9 cellular contexts compared by ENCODE assay signal in genomic region chr2:216636570-216637450, GRCh38. TPM values are rescaled to one million over a fixed set of nuclear protein-coding genes. Genes with fewer than 3 reads are reported as not detected.
A peak's percentile ranks its signal among the peaks of the same experiment; 100 is the strongest.
DNase-seq lines count a peak whose midpoint lies in the region; ATAC-seq, FAIRE-seq and TF ChIP-seq lines count a peak whose summit lies in the region.
"Had no signal": no experiment of that assay in that cellular context is flagged by ENCODE, and none has a peak within 500 bp of the region (broad histone marks: within the 10 kb centered on the region; RNA-seq: fewer than 3 reads in every experiment).

No MANE protein-coding gene starts in this region.

- H3K9me3 ChIP-seq in A549 (no peaks in the 10 kb centered on the region), HepG2 (ENCODE audit: low read length) (no peaks in the 10 kb centered on the region)

- H4K20me1 ChIP-seq in HepG2 (ENCODE audit: insufficient read depth, low read length), result no peaks in the 10 kb centered on the region

- TF ChIP-seq POLR2A in A549 (IDR thresholded peaks at IDR 0.05; ENCODE audit: low read length) (no peak), HepG2 (IDR thresholded peaks at IDR 0.05; ENCODE audit: insufficient read depth in 1 of 2, low read depth in 2 of 2, low read length in 2 of 2) (no peak)

- H3K36me3 ChIP-seq in HepG2 (replicated peaks in 1 of 2; ENCODE audit: control insufficient read depth in 1 of 2, insufficient read depth in 2 of 2, low read length in 2 of 2), result no peaks in the 10 kb centered on the region

- H3K4me1 ChIP-seq in A549, result peaks cover 44% of the 10 kb centered on the region
- H3K4me1 ChIP-seq in HepG2 (ENCODE audit: insufficient read depth, low read length), result peaks cover 45% of the 10 kb centered on the region

- no peaks in the 10 kb centered on the region for H3K79me2 ChIP-seq in HepG2 (ENCODE audit: insufficient read depth, low read length)

- TF ChIP-seq EP300 in A549 (IDR thresholded peaks at IDR 0.05) (no peak), HepG2 (IDR thresholded peaks at IDR 0.05; ENCODE audit: low read depth in 2 of 2, low read length in 2 of 2) (no peak), HepG2 (CRISPR knock-in tag; IDR thresholded peaks at IDR 0.05; ENCODE audit: borderline replicate concordance) (no peak)

- peaks cover 51% of the 10 kb centered on the region for H3K27me3 Mint-ChIP-seq in activated CD8-positive, alpha-beta memory T cell treated with anti-CD3 and anti-CD28 coated beads, Interleukin-2, amount 10 ng/mL, durations not matched to agents 7 days and 5 days

- peak overlapping the region; percentile 70 to 80 for H3K27ac ChIP-seq in A549
- H3K27ac ChIP-seq in HepG2 (ENCODE audit: extremely low read length, insufficient read depth, low read length), result no peak overlapping the region

- in situ Hi-C loops in astrocyte of the spinal cord (cut with HindIII; ENCODE audit: low sequenced_read_pairs), result no loop called here
- in situ Hi-C loops in HepG2 (cut with HindIII; ENCODE audit: extremely low pct_ligation_motif_present, low pct_unique_long_range_greater_than_20kb), result no loop called here

- H3K4me3 ChIP-seq in A549 (no peak overlapping the region), astrocyte of the spinal cord (ENCODE audit: low read depth, low read length) (peak overlapping the region; percentile 69), HepG2 (replicated peaks in 1 of 3; ENCODE audit: insufficient read depth in 1 of 3, low read depth in 2 of 3, low read length in 3 of 3) (peak overlapping the region in 2 of 3 experiments; percentile 13 to 57; a peak in 2 of 6 replicates)

- no TSS peak for BruUV-seq in HepG2 (replicated peaks; lab: Mats Ljungman, UMichigan)

- DNase-seq in A549 (ENCODE audit: low read depth in 1 of 2, low spot score in 1 of 2) (peak; percentile 67 to 84), HuH-7.5 (ENCODE audit: low spot score) (peak; percentile 60), astrocyte of the spinal cord (ENCODE audit: low read depth, low spot score) (peak; percentile 62), HepG2 (ENCODE audit: low spot score) (peak; percentile 78), NCI-H2171 (lab: John Stamatoyannopoulos, UW) (no peak)
- DNase-seq in stimulated activated CD4-positive, alpha-beta T cell treated with anti-CD3 and anti-CD28 coated beads, Interleukin-1b, Interleukin-23, amount 100 ng/mL, for 48 hours, result no peak
- DNase-seq in activated CD8-positive, alpha-beta memory T cell treated with anti-CD3 and anti-CD28 coated beads, Interleukin-2, amount 10 ng/mL, durations not matched to agents 7 days and 5 days, result no peak
- no peak for DNase-seq in stimulated activated CD4-positive, alpha-beta T cell treated with anti-CD3 and anti-CD28 coated beads, Interleukin-2, amount 100 ng/mL, for 48 hours

- WGBS in A549 (ENCODE audit: missing lambda C conversion rate), result 19% methylated on average over 24 of the region's 29 CpGs
- 4% methylated on average over 29 of the region's 29 CpGs for WGBS in HepG2 (ENCODE audit: low lambda C conversion rate)

- POLR2A ChIA-PET in A549 (lab: Yijun Ruan, JAX) (no interaction called here), HepG2 (lab: Yijun Ruan, JAX) (no interaction called here)

- no peak for TF ChIP-seq RAD21 in A549 (conservative IDR thresholded peaks at IDR 0.05 in 1 of 2, IDR thresholded peaks at IDR 0.05 in 1 of 2)
- no peak for TF ChIP-seq RAD21 in HepG2 (CRISPR knock-in tag; IDR thresholded peaks at IDR 0.05)

- no peak overlapping the region for H2AFZ ChIP-seq in HepG2 (ENCODE audit: low read length)

- ATAC-seq in A549 (peak; percentile 76 to 83), HepG2 (peak; percentile 90)
- ATAC-seq in activated CD8-positive, alpha-beta memory T cell treated with anti-CD3 and anti-CD28 coated beads, Interleukin-2, amount 10 ng/mL, durations not matched to agents 7 days and 5 days, result no peak

- H3K4me3 Mint-ChIP-seq in activated CD8-positive, alpha-beta memory T cell treated with anti-CD3 and anti-CD28 coated beads, Interleukin-2, amount 10 ng/mL, durations not matched to agents 7 days and 5 days, result no peak overlapping the region

- H3K27me3 ChIP-seq in HepG2 (ENCODE audit: control insufficient read depth in 1 of 2, insufficient read depth in 2 of 2, low read length in 2 of 2), result peaks cover 8 to 51% of the 10 kb centered on the region in 2 experiments; a peak in 4 of 5 replicates

- no peak overlapping the region for H3K9ac ChIP-seq in HepG2 (ENCODE audit: insufficient read depth, low read depth, low read length)

- intact Hi-C loops in HepG2 (cut with micrococcal nuclease; ENCODE audit: unreplicated experiment), result loop anchor here (1.0 to 2.0 kb wide), 2 partner anchors 16 to 84 kb away; no protein-coding TSS in a partner anchor

- H3K9me3 Mint-ChIP-seq in activated CD8-positive, alpha-beta memory T cell treated with anti-CD3 and anti-CD28 coated beads, Interleukin-2, amount 10 ng/mL, durations not matched to agents 7 days and 5 days (ENCODE audit: low read depth), result no peaks in the 10 kb centered on the region

- H3K27ac Mint-ChIP-seq in activated CD8-positive, alpha-beta memory T cell treated with anti-CD3 and anti-CD28 coated beads, Interleukin-2, amount 10 ng/mL, durations not matched to agents 7 days and 5 days, result no peak overlapping the region

- TF ChIP-seq CTCF in A549 (IDR thresholded peaks at IDR 0.05), result no peak
- TF ChIP-seq CTCF in astrocyte of the spinal cord (IDR thresholded peaks at IDR 0.05; ENCODE audit: low read depth, low read length), result no peak
- no peak for TF ChIP-seq CTCF in HepG2 (CRISPR knock-in tag; IDR thresholded peaks at IDR 0.05)

- CTCF ChIA-PET in A549 (lab: Yijun Ruan, JAX) (interaction anchor here (0.9 to 1.4 kb wide), 2 partner anchors 30 to 120 kb away, joined by 3 to 5 read pairs; no protein-coding TSS in a partner anchor), HepG2 (lab: Yijun Ruan, JAX; ENCODE audit: low intra/inter-chr PET ratio, low total read pairs) (no interaction called here)
- CTCF ChIA-PET in activated CD8-positive, alpha-beta memory T cell treated with anti-CD3 and anti-CD28 coated beads, Interleukin-2, amount 10 ng/mL, durations not matched to agents 7 days and 5 days (lab: Charles Lee), result no interaction called here

- H3K36me3 Mint-ChIP-seq in activated CD8-positive, alpha-beta memory T cell treated with anti-CD3 and anti-CD28 coated beads, Interleukin-2, amount 10 ng/mL, durations not matched to agents 7 days and 5 days, result peaks cover 2% of the 10 kb centered on the region

- H3K4me2 ChIP-seq in A549, result peak overlapping the region; percentile 73
- peak overlapping the region; percentile 81 for H3K4me2 ChIP-seq in HepG2 (ENCODE audit: low read depth, low read length)

- peak; percentile 54 for FAIRE-seq in A549 (lab: Jason Lieb, UNC)
- FAIRE-seq in HepG2 (lab: Jason Lieb, UNC), result peak; percentile 46

- peaks cover 14% of the 10 kb centered on the region for H3K4me1 Mint-ChIP-seq in activated CD8-positive, alpha-beta memory T cell treated with anti-CD3 and anti-CD28 coated beads, Interleukin-2, amount 10 ng/mL, durations not matched to agents 7 days and 5 days

RNA-seq across cellular contexts. Expression of gene IGFBP2, which starts 3.6 kb away (rescaled TPM):
- 34.9 and 36.1 TPM in 2 replicates for polyA plus RNA-seq in A549 (2011; rRNA removed)
- polyA plus RNA-seq in A549 (2012; cell fraction: cytosol; rRNA removed), result 69.5 and 87.5 TPM in 2 replicates
- polyA plus RNA-seq in A549 (2012; cell fraction: nucleus; rRNA removed), result 93.1 and 114 TPM in 2 replicates
- polyA plus RNA-seq in A549 (2017; fragmentation: RNase III; extraction: RNeasy Plus Mini Kit Qiagen cat#74134 plus additional on column Dnase treatment), result 21.1 to 27.0 TPM (median 26.1 TPM) in 3 replicates
- polyA minus RNA-seq in A549 (2011; rRNA and poly(A)+ RNA removed), result 37.5 and 38.6 TPM in 2 replicates
- total RNA-seq in HepG2 (2016; rRNA removed; fragmentation: Illumina TruSeq; extraction: Trizol), result 0.45 and 2.0 TPM in 2 replicates
- total RNA-seq in HepG2 (2016; cell fraction: cytosol; rRNA removed; fragmentation: Illumina TruSeq; extraction: Trizol; ENCODE audit: low read depth), result 0.79 and 0.81 TPM in 2 replicates
- 0.83 and 1.8 TPM in 2 replicates for total RNA-seq in HepG2 (2016; cell fraction: insoluble cytoplasmic fraction; rRNA removed; fragmentation: Illumina TruSeq; extraction: Trizol)
- 0.68 and 1.4 TPM in 2 replicates for total RNA-seq in HepG2 (2016; cell fraction: membrane; rRNA removed; fragmentation: Illumina TruSeq; extraction: Trizol)
- total RNA-seq in HepG2 (2016; cell fraction: nucleus; rRNA removed; fragmentation: Illumina TruSeq; extraction: Trizol), result 1.2 and 2.0 TPM in 2 replicates
- polyA plus RNA-seq in HepG2 (2011; rRNA removed), result 5.8 and 11.4 TPM in 2 replicates
- polyA plus RNA-seq in HepG2 (2011; cell fraction: cytosol; rRNA removed), result 8.5 and 9.3 TPM in 2 replicates
- polyA plus RNA-seq in HepG2 (2011; cell fraction: nucleus; rRNA removed), result 3.3 and 6.4 TPM in 2 replicates
- polyA plus RNA-seq in HepG2 (2012), result 18.9 and 24.8 TPM in 2 replicates
- 0.59 and 1.1 TPM in 2 replicates for polyA plus RNA-seq in HepG2 (2016; cell fraction: cytosol; fragmentation: Illumina TruSeq; extraction: Trizol; ENCODE audit: low read depth)
- 0.91 and 1.3 TPM in 2 replicates for polyA plus RNA-seq in HepG2 (2016; cell fraction: insoluble cytoplasmic fraction; fragmentation: Illumina TruSeq; extraction: Trizol; ENCODE audit: low read depth)
- 1.1 and 1.2 TPM in 2 replicates for polyA plus RNA-seq in HepG2 (2016; cell fraction: membrane; fragmentation: Illumina TruSeq; extraction: Trizol; ENCODE audit: low read depth)
- 3.8 and 3.9 TPM in 2 replicates for polyA plus RNA-seq in HepG2 (2016; cell fraction: nucleus; fragmentation: Illumina TruSeq; extraction: Trizol; ENCODE audit: insufficient read depth, low read depth)
- 0.19 and 1.9 TPM in 2 replicates for polyA minus RNA-seq in HepG2 (2011; rRNA and poly(A)+ RNA removed; ENCODE audit: low replicate concordance)
- polyA minus RNA-seq in HepG2 (2011; cell fraction: cytosol; rRNA and poly(A)+ RNA removed), result 1.7 and 3.2 TPM in 2 replicates
- polyA minus RNA-seq in HepG2 (2011; cell fraction: nucleus; rRNA and poly(A)+ RNA removed), result 0.52 and 0.99 TPM in 2 replicates
- total RNA-seq in activated CD8-positive, alpha-beta memory T cell treated with anti-CD3 and anti-CD28 coated beads, Interleukin-2, amount 10 ng/mL, durations not matched to agents 7 days and 5 days, result 1 to 10 TPM in 1 of 2 experiments, under 1 TPM in 1; 0.96 to 3.5 TPM

RNA-seq across cellular contexts. Expression of gene IGFBP5, which starts 58.5 kb away (rescaled TPM):
- polyA plus RNA-seq in A549 (2011; rRNA removed), result 0.97 and 1.5 TPM in 2 replicates
- polyA plus RNA-seq in A549 (2012; cell fraction: cytosol; rRNA removed), result 1.5 and 1.9 TPM in 2 replicates
- 2.2 and 4.9 TPM in 2 replicates for polyA plus RNA-seq in A549 (2012; cell fraction: nucleus; rRNA removed)
- 0.20 to 0.46 TPM (median 0.23 TPM) in 3 replicates for polyA plus RNA-seq in A549 (2017; fragmentation: RNase III; extraction: RNeasy Plus Mini Kit Qiagen cat#74134 plus additional on column Dnase treatment)
- polyA minus RNA-seq in A549 (2011; rRNA and poly(A)+ RNA removed), result 1.7 and 3.4 TPM in 2 replicates
- not detected in 2 replicates for total RNA-seq in HepG2 (2016; rRNA removed; fragmentation: Illumina TruSeq; extraction: Trizol)
- total RNA-seq in HepG2 (2016; cell fraction: cytosol; rRNA removed; fragmentation: Illumina TruSeq; extraction: Trizol; ENCODE audit: low read depth), result not detected in 2 replicates
- total RNA-seq in HepG2 (2016; cell fraction: insoluble cytoplasmic fraction; rRNA removed; fragmentation: Illumina TruSeq; extraction: Trizol), result 0.02 TPM in 1 of 2 replicates, not detected in the other
- total RNA-seq in HepG2 (2016; cell fraction: membrane; rRNA removed; fragmentation: Illumina TruSeq; extraction: Trizol), result not detected in 2 replicates
- not detected in 2 replicates for total RNA-seq in HepG2 (2016; cell fraction: nucleus; rRNA removed; fragmentation: Illumina TruSeq; extraction: Trizol)
- polyA plus RNA-seq in HepG2 (2011; rRNA removed), result 0.07 and 0.15 TPM in 2 replicates
- 0.05 TPM in 2 replicates for polyA plus RNA-seq in HepG2 (2011; cell fraction: cytosol; rRNA removed)
- 0.03 and 0.14 TPM in 2 replicates for polyA plus RNA-seq in HepG2 (2011; cell fraction: nucleus; rRNA removed)
- polyA plus RNA-seq in HepG2 (2012), result 0.11 TPM in 1 of 2 replicates, not detected in the other
- polyA plus RNA-seq in HepG2 (2016; cell fraction: cytosol; fragmentation: Illumina TruSeq; extraction: Trizol; ENCODE audit: low read depth), result not detected in 2 replicates
- not detected in 2 replicates for polyA plus RNA-seq in HepG2 (2016; cell fraction: insoluble cytoplasmic fraction; fragmentation: Illumina TruSeq; extraction: Trizol; ENCODE audit: low read depth)
- polyA plus RNA-seq in HepG2 (2016; cell fraction: membrane; fragmentation: Illumina TruSeq; extraction: Trizol; ENCODE audit: low read depth), result not detected in 2 replicates
- polyA plus RNA-seq in HepG2 (2016; cell fraction: nucleus; fragmentation: Illumina TruSeq; extraction: Trizol; ENCODE audit: insufficient read depth, low read depth), result not detected in 2 replicates
- 0.02 TPM in 1 of 2 replicates, not detected in the other for polyA minus RNA-seq in HepG2 (2011; rRNA and poly(A)+ RNA removed; ENCODE audit: low replicate concordance)
- not detected in 2 replicates for polyA minus RNA-seq in HepG2 (2011; cell fraction: cytosol; rRNA and poly(A)+ RNA removed)
- polyA minus RNA-seq in HepG2 (2011; cell fraction: nucleus; rRNA and poly(A)+ RNA removed), result under 0.01 TPM in 1 of 2 replicates, not detected in the other
- under 1 TPM in 1 of 2 experiments, not detected in 1; 0.02 TPM for total RNA-seq in activated CD8-positive, alpha-beta memory T cell treated with anti-CD3 and anti-CD28 coated beads, Interleukin-2, amount 10 ng/mL, durations not matched to agents 7 days and 5 days
- total RNA-seq: activated CD8-positive, alpha-beta memory T cell treated with anti-CD3 and anti-CD28 coated beads for 36 hours had no signal

Comparison
In these comparisons a context has a peak if more than half of its experiments do, and no peak if none do; other contexts are left out.
1. DNase-seq: peak in A549 (2 of 2), HuH-7.5 (single experiment), astrocyte of the spinal cord (single experiment) and HepG2 (single experiment); none in stimulated activated CD4-positive, alpha-beta T cell treated with anti-CD3 and anti-CD28 coated beads, Interleukin-1b, Interleukin-23, amount 100 ng/mL, for 48 hours (single experiment), activated CD8-positive, alpha-beta memory T cell treated with anti-CD3 and anti-CD28 coated beads, Interleukin-2, amount 10 ng/mL, durations not matched to agents 7 days and 5 days (single experiment), NCI-H2171 (single experiment) and stimulated activated CD4-positive, alpha-beta T cell treated with anti-CD3 and anti-CD28 coated beads, Interleukin-2, amount 100 ng/mL, for 48 hours (0 of 2).
2. Of the 38 proteins assayed by ChIP-seq in both HepG2 and A549: peak only in HepG2: BHLHE40, ESRRA, HDAC2 and RFX5; only in A549: none; in both: none; in neither: 33; mixed calls (peak in some experiments, not most) for 1.